8 cellular contexts compared by ENCODE assay signal in genomic region chr1:24149854-24150227, GRCh38. TPM values are rescaled to one million over a fixed set of nuclear protein-coding genes. Genes with fewer than 3 reads are reported as not detected.
DNase-seq lines count a peak whose midpoint lies in the region; ATAC-seq and TF ChIP-seq lines count a peak whose summit lies in the region.

No MANE protein-coding gene starts in this region.

- H3K36me3 ChIP-seq in DOHH2 (ENCODE audit: control insufficient read depth, low read length): peaks cover 10% of the 10 kb centered on the region
- no peaks in the 10 kb centered on the region for H3K36me3 ChIP-seq in PC-3 (ENCODE audit: low read depth, low read length)
- H3K36me3 ChIP-seq in mammary epithelial cell (ENCODE audit: insufficient read depth, low read length): no peaks in the 10 kb centered on the region

- H3K9ac ChIP-seq in PC-3 (ENCODE audit: low read length) (peak overlapping the region; percentile 67), mammary epithelial cell (ENCODE audit: insufficient read depth, low read length) (peak overlapping the region; percentile 89)

- no peaks in the 10 kb centered on the region for H3K9me2 ChIP-seq in DOHH2 (replicated peaks; ENCODE audit: control insufficient read depth, low read length)
- H3K9me2 ChIP-seq in PC-3 (replicated peaks; ENCODE audit: low read length): no peaks in the 10 kb centered on the region

- in situ Hi-C loops in mammary epithelial cell (cut with MboI; ENCODE audit: low sequenced_read_pairs in 2 of 2): no loop called here

- peak; percentile 78 for ATAC-seq in PC-3

- WGBS in mammary epithelial cell (ENCODE audit: low coverage, missing lambda C conversion rate): 47% methylated on average over 6 of the region's 6 CpGs

- no peaks in the 10 kb centered on the region for H3K27me3 ChIP-seq in DOHH2 (ENCODE audit: control insufficient read depth, low read length)
- H3K27me3 ChIP-seq in PC-3 (ENCODE audit: low read length): no peaks in the 10 kb centered on the region
- H3K27me3 ChIP-seq in mammary epithelial cell (ENCODE audit: insufficient read depth, low read length): no peaks in the 10 kb centered on the region

- BruUV-seq in PC-3 (replicated peaks; lab: Mats Ljungman, UMichigan) (no TSS peak), mammary epithelial cell (replicated peaks; lab: Mats Ljungman, UMichigan) (no TSS peak)

- H3K4me1 ChIP-seq in DOHH2 (ENCODE audit: control insufficient read depth, low read length) (peaks cover 44% of the 10 kb centered on the region), PC-3 (ENCODE audit: insufficient read depth, low read length) (peaks cover 23% of the 10 kb centered on the region), mammary epithelial cell (ENCODE audit: insufficient read depth, low read length) (peaks cover 30% of the 10 kb centered on the region)

- POLR2A ChIA-PET in PC-3 (lab: Charles Lee; ENCODE audit: unreplicated experiment): interaction anchor here (0.5 to 1.1 kb wide), 6 partner anchors 36 to 501 kb away, joined by 3 to 15 read pairs (median 8); no protein-coding TSS in a partner anchor

- DNase-seq in PC-3: peak; percentile 87
- DNase-seq in mammary epithelial cell: peak; percentile 88
- peak; percentile 19 for DNase-seq in non-pigmented ciliary epithelial cell (ENCODE audit: low read depth)
- DNase-seq in NCI-H2171 (lab: John Stamatoyannopoulos, UW): no peak
- DNase-seq in SHP77 (lab: John Stamatoyannopoulos, UW): no peak
- no peak for DNase-seq in occipital lobe (lab: John Stamatoyannopoulos, UW)
- no peak for DNase-seq in central memory CD4-positive, alpha-beta T cell

- H3K4me3 ChIP-seq in DOHH2 (ENCODE audit: low read length) (peak overlapping the region; percentile 75), PC-3 (ENCODE audit: low read length) (peak overlapping the region; percentile 68), mammary epithelial cell (replicated peaks in 1 of 3; ENCODE audit: insufficient read depth in 1 of 3, low read depth in 2 of 3, low read length in 3 of 3) (peak overlapping the region; percentile 13 to 33 (median 22))

- H3K9me3 ChIP-seq in DOHH2 (ENCODE audit: control insufficient read depth, insufficient read depth, low read length) (no peaks in the 10 kb centered on the region), PC-3 (ENCODE audit: low read length) (no peaks in the 10 kb centered on the region), mammary epithelial cell (replicated peaks; ENCODE audit: insufficient read depth, low read length) (no peaks in the 10 kb centered on the region)

- H3K27ac ChIP-seq in DOHH2 (ENCODE audit: low read depth, low read length) (no peak overlapping the region), PC-3 (ENCODE audit: low read length) (peak overlapping the region; percentile 77), mammary epithelial cell (ENCODE audit: insufficient read depth, low read depth, low read length) (peak overlapping the region; percentile 93)

- H3K79me2 ChIP-seq in DOHH2 (ENCODE audit: control insufficient read depth, low read length) (peaks cover 31% of the 10 kb centered on the region), PC-3 (ENCODE audit: low read length) (no peaks in the 10 kb centered on the region), mammary epithelial cell (ENCODE audit: insufficient read depth, low read length) (peaks cover 12% of the 10 kb centered on the region)

- CTCF ChIA-PET in PC-3 (lab: Charles Lee) (interaction anchor here (0.6 to 2.3 kb wide), 13 partner anchors 37 to 1276 kb away, joined by 3 to 41 read pairs (median 8); partner anchors contain the start of genes IFNLR1 and NIPAL3), mammary epithelial cell (lab: Charles Lee; ENCODE audit: low non-redundant PET) (interaction anchor here (0.5 to 2.1 kb wide), 8 partner anchors 32 to 951 kb away, joined by 3 to 16 read pairs (median 4); no protein-coding TSS in a partner anchor)

- H3K4me2 ChIP-seq in DOHH2 (ENCODE audit: low read length): peak overlapping the region; percentile 98
- H3K4me2 ChIP-seq in PC-3 (ENCODE audit: low read length): peak overlapping the region; percentile 92
- peak overlapping the region; percentile 87 for H3K4me2 ChIP-seq in mammary epithelial cell (ENCODE audit: insufficient read depth, low read depth, low read length)

- dilution Hi-C loops in mammary epithelial cell (cut with HindIII; ENCODE audit: low sequenced_read_pairs): loop anchor here (10.0 kb wide), 1 partner anchor 165 kb away; the partner anchor contains the start of gene GRHL3

- intact Hi-C loops in PC-3 (cut with micrococcal nuclease) (loop anchor here (1.0 to 2.0 kb wide), 2 partner anchors 37 to 241 kb away; partner anchors contain the start of gene IFNLR1), mammary epithelial cell (cut with micrococcal nuclease) (loop anchor here (1.0 to 5.0 kb wide), 9 partner anchors 30 to 493 kb away; partner anchors contain the start of genes GRHL3, MYOM3 and SRRM1)

- H4K20me1 ChIP-seq in DOHH2 (ENCODE audit: control insufficient read depth, insufficient read depth, low read depth, low read length) (no peaks in the 10 kb centered on the region), PC-3 (ENCODE audit: low read length) (no peaks in the 10 kb centered on the region), mammary epithelial cell (ENCODE audit: insufficient read depth, low read length) (no peaks in the 10 kb centered on the region)

- H2AFZ ChIP-seq in PC-3 (ENCODE audit: low read length): peak overlapping the region; percentile 83
- peak overlapping the region; percentile 82 for H2AFZ ChIP-seq in mammary epithelial cell (ENCODE audit: low read depth, low read length)

- peaks cover 18% of the 10 kb centered on the region for H3F3A ChIP-seq in DOHH2 (ENCODE audit: control insufficient read depth, insufficient read depth)
- H3F3A ChIP-seq in PC-3 (ENCODE audit: low read length, unreplicated experiment): no peaks in the 10 kb centered on the region

- TF ChIP-seq CTCF in DOHH2 (IDR thresholded peaks at IDR 0.05; ENCODE audit: low read depth, low read length, poor library complexity, severe bottlenecking) (no peak), PC-3 (conservative IDR thresholded peaks at IDR 0.05; ENCODE audit: low read depth, low read length) (no peak), mammary epithelial cell (conservative IDR thresholded peaks at IDR 0.05 in 1 of 2, IDR thresholded peaks at IDR 0.05 in 1 of 2; ENCODE audit: extremely low read depth in 1 of 2, insufficient read depth in 1 of 2, low read depth in 1 of 2, low read length in 2 of 2) (no peak)

RNA-seq across cellular contexts. Expression of gene IL22RA1, which starts 6.9 kb away (rescaled TPM):
- total RNA-seq in PC-3 (2014; rRNA removed) (1.2 TPM in 2 replicates), mammary epithelial cell (1 to 10 TPM in 1 of 2 donors, under 1 TPM in 1; 0.50 to 3.3 TPM), occipital lobe (not detected)
- polyA plus RNA-seq in mammary epithelial cell: 2.7 TPM
- polyA minus RNA-seq in mammary epithelial cell: 0.62 TPM

RNA-seq across cellular contexts. Expression of gene IFNLR1, which starts 37.2 kb away (rescaled TPM):
- total RNA-seq in PC-3 (2014; rRNA removed): 8.9 and 9.5 TPM in 2 replicates
- total RNA-seq in mammary epithelial cell: 10 to 100 TPM in 1 of 2 donors, 1 to 10 TPM in 1; 7.8 to 12.5 TPM
- polyA plus RNA-seq in mammary epithelial cell: 5.9 TPM
- polyA minus RNA-seq in mammary epithelial cell: 9.1 TPM
- 0.16 TPM for total RNA-seq in occipital lobe

RNA-seq across cellular contexts. Expression of gene MYOM3, which starts 37.9 kb away (rescaled TPM):
- total RNA-seq in PC-3 (2014; rRNA removed) (0.04 and 0.12 TPM in 2 replicates), mammary epithelial cell (1 to 10 TPM in 1 of 2 donors, under 1 TPM in 1; 0.54 to 1.8 TPM), occipital lobe (under 0.01 TPM)
- 0.19 TPM for polyA plus RNA-seq in mammary epithelial cell
- polyA minus RNA-seq in mammary epithelial cell: 2.0 TPM

Comparison
In these comparisons a context has a peak if more than half of its experiments do, and no peak if none do; other contexts are left out.
1. H3K4me3 ChIP-seq: peak in every context shown above with its lines; median percentile 75 in DOHH2; 68 in PC-3; 22 in mammary epithelial cell.
2. DNase-seq: peak in PC-3 (single experiment), mammary epithelial cell (single experiment) and non-pigmented ciliary epithelial cell (single experiment); none in NCI-H2171 (single experiment), SHP77 (0 of 2), occipital lobe (single experiment) and central memory CD4-positive, alpha-beta T cell (single experiment).
3. Peak in every context shown above with its lines, with median percentiles within 50 percentile points of each other: H3K4me2 ChIP-seq.